ENCODE assay signal across 11 cellular contexts in genomic region chr14:99537399-99537798, GRCh38. TPM values are rescaled to one million over a fixed set of nuclear protein-coding genes. Genes with fewer than 3 reads are reported as not detected.
A peak's percentile ranks its signal among the peaks of the same experiment; 100 is the strongest.
DNase-seq lines count a peak whose midpoint lies in the region.
"Had no signal": no experiment of that assay in that cellular context is flagged by ENCODE, and none has a peak within 500 bp of the region (broad histone marks: within the 10 kb centered on the region; RNA-seq: fewer than 3 reads in every experiment).

No MANE protein-coding gene starts in this region.

- no peak overlapping the region for H3K27ac Mint-ChIP-seq in immature natural killer cell
- H3K27ac Mint-ChIP-seq: activated naive CD4-positive, alpha-beta T cell treated with anti-CD3 and anti-CD28 coated beads, Interleukin-2, amount 50 U/mL, for 24 hours had no signal

- H3K27me3 Mint-ChIP-seq in immature natural killer cell (ENCODE audit: low read depth in 3 of 3), result peaks cover 0 to 6% (median 2%) of the 10 kb centered on the region in 3 donors
- H3K27me3 Mint-ChIP-seq: activated naive CD4-positive, alpha-beta T cell treated with anti-CD3 and anti-CD28 coated beads, Interleukin-2, amount 50 U/mL, for 24 hours had no signal

- no peaks in the 10 kb centered on the region for H3K36me3 Mint-ChIP-seq in immature natural killer cell
- H3K36me3 Mint-ChIP-seq: activated naive CD4-positive, alpha-beta T cell treated with anti-CD3 and anti-CD28 coated beads, Interleukin-2, amount 50 U/mL, for 24 hours had no signal

- no peaks in the 10 kb centered on the region for H3K4me1 Mint-ChIP-seq in immature natural killer cell

- DNase-seq in ELF-1 (ENCODE audit: low read depth, low spot score) (peak; percentile 75), RPMI7951 (ENCODE audit: low read depth) (peak; percentile 68), fibroblast of peridontal ligament (ENCODE audit: extremely low read depth) (peak; percentile 55), non-pigmented ciliary epithelial cell (ENCODE audit: low read depth) (peak; percentile 45), immature natural killer cell (no peak), NCI-H524 treated with DMSO at 0.1 percent for 48 hours (lab: John Stamatoyannopoulos, UW) (no peak), GF-D8 (lab: John Stamatoyannopoulos, UW) (no peak), NCI-H1694 treated with DMSO at 0.1 percent for 48 hours (lab: John Stamatoyannopoulos, UW) (no peak)
- DNase-seq: DMS 273 treated with DMSO at 0.1 percent for 48 hours; stimulated activated naive CD4-positive, alpha-beta T cell had no signal

- H3K9me3 Mint-ChIP-seq in immature natural killer cell, result no peaks in the 10 kb centered on the region
- H3K9me3 Mint-ChIP-seq: activated naive CD4-positive, alpha-beta T cell treated with anti-CD3 and anti-CD28 coated beads, Interleukin-2, amount 50 U/mL, for 24 hours had no signal

- no peak overlapping the region for H3K4me3 Mint-ChIP-seq in immature natural killer cell
- H3K4me3 Mint-ChIP-seq: activated naive CD4-positive, alpha-beta T cell treated with anti-CD3 and anti-CD28 coated beads, Interleukin-2, amount 50 U/mL, for 24 hours had no signal

RNA-seq across cellular contexts. Expression of gene CCNK, which starts 56.2 kb away (rescaled TPM):
- 15.0 and 15.7 TPM in 2 replicates for total RNA-seq in RPMI7951 (2014; rRNA removed; shearing (Covaris generic))
- 10 to 100 TPM in 2 of 3 donors, 1 to 10 TPM in 1; 5.8 to 32.9 (median 13.2) TPM for polyA plus RNA-seq in immature natural killer cell

RNA-seq across cellular contexts. Expression of gene SETD3, which starts 56.7 kb away (rescaled TPM):
- total RNA-seq in RPMI7951 (2014; rRNA removed; shearing (Covaris generic)), result 43.3 and 46.9 TPM in 2 replicates
- polyA plus RNA-seq in immature natural killer cell, result 100 to 1,000 TPM in 1 of 3 donors, 10 to 100 TPM in 2; 60.8 to 112 (median 66.5) TPM

Comparison
In these comparisons a context has a peak if more than half of its experiments do, and no peak if none do; other contexts are left out.
1. DNase-seq: peak in ELF-1 (single experiment), RPMI7951 (single experiment), fibroblast of peridontal ligament (single experiment) and non-pigmented ciliary epithelial cell (single experiment); none in immature natural killer cell (0 of 3), NCI-H524 treated with DMSO at 0.1 percent for 48 hours (single experiment), GF-D8 (single experiment) and NCI-H1694 treated with DMSO at 0.1 percent for 48 hours (single experiment).